In genomic region chr19:11418518-11419506, GRCh38 we compare ENCODE assay signal across 1 cellular context.
TF ChIP-seq lines count a peak whose summit lies in the region.

Gene RGL3 (minus strand): TSS chr19:11419314. CDS start chr19:11419278, 36 bp downstream.

TF ChIP-seq in WTC11, 78 proteins besides CTCF, POLR2A, EP300 and RAD21 (continued from another document):
- TF ChIP-seq, protein P1, sequence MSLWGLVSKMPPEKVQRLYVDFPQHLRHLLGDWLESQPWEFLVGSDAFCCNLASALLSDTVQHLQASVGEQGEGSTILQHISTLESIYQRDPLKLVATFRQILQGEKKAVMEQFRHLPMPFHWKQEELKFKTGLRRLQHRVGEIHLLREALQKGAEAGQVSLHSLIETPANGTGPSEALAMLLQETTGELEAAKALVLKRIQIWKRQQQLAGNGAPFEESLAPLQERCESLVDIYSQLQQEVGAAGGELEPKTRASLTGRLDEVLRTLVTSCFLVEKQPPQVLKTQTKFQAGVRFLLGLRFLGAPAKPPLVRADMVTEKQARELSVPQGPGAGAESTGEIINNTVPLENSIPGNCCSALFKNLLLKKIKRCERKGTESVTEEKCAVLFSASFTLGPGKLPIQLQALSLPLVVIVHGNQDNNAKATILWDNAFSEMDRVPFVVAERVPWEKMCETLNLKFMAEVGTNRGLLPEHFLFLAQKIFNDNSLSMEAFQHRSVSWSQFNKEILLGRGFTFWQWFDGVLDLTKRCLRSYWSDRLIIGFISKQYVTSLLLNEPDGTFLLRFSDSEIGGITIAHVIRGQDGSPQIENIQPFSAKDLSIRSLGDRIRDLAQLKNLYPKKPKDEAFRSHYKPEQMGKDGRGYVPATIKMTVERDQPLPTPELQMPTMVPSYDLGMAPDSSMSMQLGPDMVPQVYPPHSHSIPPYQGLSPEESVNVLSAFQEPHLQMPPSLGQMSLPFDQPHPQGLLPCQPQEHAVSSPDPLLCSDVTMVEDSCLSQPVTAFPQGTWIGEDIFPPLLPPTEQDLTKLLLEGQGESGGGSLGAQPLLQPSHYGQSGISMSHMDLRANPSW (CRISPR knock-in tag; conservative IDR thresholded peaks at IDR 0.05; ENCODE audit: low read depth): no peak
- TF ChIP-seq ZNF232 (CRISPR knock-in tag; IDR thresholded peaks at IDR 0.05) (no peak), ZBTB21 (CRISPR knock-in tag; IDR thresholded peaks at IDR 0.05; ENCODE audit: borderline replicate concordance) (0 out of 2 replicates have a peak, but pooled peaks have one; percentile 29), ZNF423 (CRISPR knock-in tag; IDR thresholded peaks at IDR 0.05) (no peak; the same call in 1 of the 2 replicates), ZNF512 (CRISPR knock-in tag; IDR thresholded peaks at IDR 0.05; ENCODE audit: borderline replicate concordance) (no peak), CBFB (CRISPR knock-in tag; IDR thresholded peaks at IDR 0.05; ENCODE audit: low read depth) (peak; percentile 76; the same call in 1 of the 2 replicates), FOXK1 (CRISPR knock-in tag; IDR thresholded peaks at IDR 0.05) (0 out of 2 replicates have a peak, but pooled peaks have one; percentile 50), SP1 (CRISPR knock-in tag; conservative IDR thresholded peaks at IDR 0.05) (peak; percentile 72), RORB (CRISPR knock-in tag; IDR thresholded peaks at IDR 0.05) (no peak), JUN (CRISPR knock-in tag; IDR thresholded peaks at IDR 0.05) (no peak), PRRX2 (CRISPR knock-in tag; IDR thresholded peaks at IDR 0.05) (no peak), FOXP1 (CRISPR knock-in tag; IDR thresholded peaks at IDR 0.05; ENCODE audit: borderline replicate concordance) (peak; percentile 74; the same call in 1 of the 2 replicates), ZNF138 (CRISPR knock-in tag; conservative IDR thresholded peaks at IDR 0.05) (0 out of 2 replicates have a peak, but pooled peaks have one; percentile 56), GTF2I (CRISPR knock-in tag; conservative IDR thresholded peaks at IDR 0.05) (no peak), SMAD3 (CRISPR knock-in tag; IDR thresholded peaks at IDR 0.05; ENCODE audit: borderline replicate concordance) (no peak), RELA (CRISPR knock-in tag; IDR thresholded peaks at IDR 0.05; ENCODE audit: borderline replicate concordance) (no peak)
- TF ChIP-seq, protein P2, sequence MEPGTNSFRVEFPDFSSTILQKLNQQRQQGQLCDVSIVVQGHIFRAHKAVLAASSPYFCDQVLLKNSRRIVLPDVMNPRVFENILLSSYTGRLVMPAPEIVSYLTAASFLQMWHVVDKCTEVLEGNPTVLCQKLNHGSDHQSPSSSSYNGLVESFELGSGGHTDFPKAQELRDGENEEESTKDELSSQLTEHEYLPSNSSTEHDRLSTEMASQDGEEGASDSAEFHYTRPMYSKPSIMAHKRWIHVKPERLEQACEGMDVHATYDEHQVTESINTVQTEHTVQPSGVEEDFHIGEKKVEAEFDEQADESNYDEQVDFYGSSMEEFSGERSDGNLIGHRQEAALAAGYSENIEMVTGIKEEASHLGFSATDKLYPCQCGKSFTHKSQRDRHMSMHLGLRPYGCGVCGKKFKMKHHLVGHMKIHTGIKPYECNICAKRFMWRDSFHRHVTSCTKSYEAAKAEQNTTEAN (CRISPR knock-in tag; IDR thresholded peaks at IDR 0.05): no peak
- TF ChIP-seq, protein P3, sequence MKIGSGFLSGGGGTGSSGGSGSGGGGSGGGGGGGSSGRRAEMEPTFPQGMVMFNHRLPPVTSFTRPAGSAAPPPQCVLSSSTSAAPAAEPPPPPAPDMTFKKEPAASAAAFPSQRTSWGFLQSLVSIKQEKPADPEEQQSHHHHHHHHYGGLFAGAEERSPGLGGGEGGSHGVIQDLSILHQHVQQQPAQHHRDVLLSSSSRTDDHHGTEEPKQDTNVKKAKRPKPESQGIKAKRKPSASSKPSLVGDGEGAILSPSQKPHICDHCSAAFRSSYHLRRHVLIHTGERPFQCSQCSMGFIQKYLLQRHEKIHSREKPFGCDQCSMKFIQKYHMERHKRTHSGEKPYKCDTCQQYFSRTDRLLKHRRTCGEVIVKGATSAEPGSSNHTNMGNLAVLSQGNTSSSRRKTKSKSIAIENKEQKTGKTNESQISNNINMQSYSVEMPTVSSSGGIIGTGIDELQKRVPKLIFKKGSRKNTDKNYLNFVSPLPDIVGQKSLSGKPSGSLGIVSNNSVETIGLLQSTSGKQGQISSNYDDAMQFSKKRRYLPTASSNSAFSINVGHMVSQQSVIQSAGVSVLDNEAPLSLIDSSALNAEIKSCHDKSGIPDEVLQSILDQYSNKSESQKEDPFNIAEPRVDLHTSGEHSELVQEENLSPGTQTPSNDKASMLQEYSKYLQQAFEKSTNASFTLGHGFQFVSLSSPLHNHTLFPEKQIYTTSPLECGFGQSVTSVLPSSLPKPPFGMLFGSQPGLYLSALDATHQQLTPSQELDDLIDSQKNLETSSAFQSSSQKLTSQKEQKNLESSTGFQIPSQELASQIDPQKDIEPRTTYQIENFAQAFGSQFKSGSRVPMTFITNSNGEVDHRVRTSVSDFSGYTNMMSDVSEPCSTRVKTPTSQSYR (CRISPR knock-in tag; IDR thresholded peaks at IDR 0.05): no peak
- TF ChIP-seq, protein P4, sequence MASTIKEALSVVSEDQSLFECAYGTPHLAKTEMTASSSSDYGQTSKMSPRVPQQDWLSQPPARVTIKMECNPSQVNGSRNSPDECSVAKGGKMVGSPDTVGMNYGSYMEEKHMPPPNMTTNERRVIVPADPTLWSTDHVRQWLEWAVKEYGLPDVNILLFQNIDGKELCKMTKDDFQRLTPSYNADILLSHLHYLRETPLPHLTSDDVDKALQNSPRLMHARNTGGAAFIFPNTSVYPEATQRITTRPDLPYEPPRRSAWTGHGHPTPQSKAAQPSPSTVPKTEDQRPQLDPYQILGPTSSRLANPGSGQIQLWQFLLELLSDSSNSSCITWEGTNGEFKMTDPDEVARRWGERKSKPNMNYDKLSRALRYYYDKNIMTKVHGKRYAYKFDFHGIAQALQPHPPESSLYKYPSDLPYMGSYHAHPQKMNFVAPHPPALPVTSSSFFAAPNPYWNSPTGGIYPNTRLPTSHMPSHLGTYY (CRISPR knock-in tag; IDR thresholded peaks at IDR 0.05): no peak
- TF ChIP-seq, protein P5, sequence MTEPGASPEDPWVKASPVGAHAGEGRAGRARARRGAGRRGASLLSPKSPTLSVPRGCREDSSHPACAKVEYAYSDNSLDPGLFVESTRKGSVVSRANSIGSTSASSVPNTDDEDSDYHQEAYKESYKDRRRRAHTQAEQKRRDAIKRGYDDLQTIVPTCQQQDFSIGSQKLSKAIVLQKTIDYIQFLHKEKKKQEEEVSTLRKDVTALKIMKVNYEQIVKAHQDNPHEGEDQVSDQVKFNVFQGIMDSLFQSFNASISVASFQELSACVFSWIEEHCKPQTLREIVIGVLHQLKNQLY (CRISPR knock-in tag; IDR thresholded peaks at IDR 0.05): no peak
- TF ChIP-seq, protein P6, sequence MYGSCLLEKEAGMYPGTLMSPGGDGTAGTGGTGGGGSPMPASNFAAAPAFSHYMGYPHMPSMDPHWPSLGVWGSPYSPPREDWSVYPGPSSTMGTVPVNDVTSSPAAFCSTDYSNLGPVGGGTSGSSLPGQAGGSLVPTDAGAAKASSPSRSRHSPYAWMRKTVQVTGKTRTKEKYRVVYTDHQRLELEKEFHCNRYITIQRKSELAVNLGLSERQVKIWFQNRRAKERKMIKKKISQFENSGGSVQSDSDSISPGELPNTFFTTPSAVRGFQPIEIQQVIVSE (CRISPR knock-in tag; IDR thresholded peaks at IDR 0.05; ENCODE audit: borderline replicate concordance): no peak
- TF ChIP-seq, protein P7, sequence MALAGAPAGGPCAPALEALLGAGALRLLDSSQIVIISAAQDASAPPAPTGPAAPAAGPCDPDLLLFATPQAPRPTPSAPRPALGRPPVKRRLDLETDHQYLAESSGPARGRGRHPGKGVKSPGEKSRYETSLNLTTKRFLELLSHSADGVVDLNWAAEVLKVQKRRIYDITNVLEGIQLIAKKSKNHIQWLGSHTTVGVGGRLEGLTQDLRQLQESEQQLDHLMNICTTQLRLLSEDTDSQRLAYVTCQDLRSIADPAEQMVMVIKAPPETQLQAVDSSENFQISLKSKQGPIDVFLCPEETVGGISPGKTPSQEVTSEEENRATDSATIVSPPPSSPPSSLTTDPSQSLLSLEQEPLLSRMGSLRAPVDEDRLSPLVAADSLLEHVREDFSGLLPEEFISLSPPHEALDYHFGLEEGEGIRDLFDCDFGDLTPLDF (CRISPR knock-in tag; IDR thresholded peaks at IDR 0.05): 0 out of 2 replicates have a peak, but pooled peaks have one; percentile 0
